ENCODE assay signal across 1 cellular context in the genomic region with DNA sequence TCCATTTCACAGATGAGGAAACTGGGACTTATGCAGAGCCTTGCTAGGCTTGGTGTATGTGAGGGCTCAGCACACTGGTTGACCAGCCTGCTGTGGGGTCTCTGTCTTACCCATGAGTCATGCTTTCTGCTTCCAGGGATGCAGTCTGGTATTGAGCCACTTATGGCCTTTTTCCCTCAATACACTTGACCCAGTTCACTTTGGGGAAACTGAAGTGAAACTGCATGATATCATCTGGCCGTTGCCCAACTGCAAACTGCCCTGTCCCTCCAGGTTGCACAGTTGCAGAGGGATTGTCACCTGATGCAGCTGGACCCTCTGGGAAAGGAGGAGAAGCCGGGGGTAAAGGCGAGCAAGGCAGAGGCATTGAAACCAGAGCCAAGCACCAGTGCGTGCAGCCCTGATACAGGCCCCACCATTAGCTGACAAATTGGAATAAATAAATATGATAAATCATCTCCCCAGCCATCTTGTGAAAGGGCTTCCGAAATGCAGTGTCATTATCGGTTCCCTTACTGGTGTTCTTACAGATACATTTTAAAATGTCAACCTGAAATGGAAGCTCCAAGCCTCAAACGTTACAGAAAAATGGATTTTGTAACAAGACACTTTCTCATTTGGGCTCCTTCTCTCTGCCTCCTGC.
TF ChIP-seq lines count a peak whose summit lies in the region.

No MANE protein-coding gene starts in this region.

TF ChIP-seq in GM12878, 131 proteins besides CTCF, POLR2A, EP300 and RAD21:
- TF ChIP-seq IKZF2 (IDR thresholded peaks at IDR 0.05) (peak in 1 of 2 experiments; percentile 41; a peak in 2 of 4 replicates), FOS (IDR thresholded peaks at IDR 0.05; ENCODE audit: borderline replicate concordance, extremely low read depth, insufficient read length) (no peak), ATF7 (IDR thresholded peaks at IDR 0.05; ENCODE audit: low read depth) (peak; percentile 49; the same call in 1 of the 2 replicates), CREM (IDR thresholded peaks at IDR 0.05; ENCODE audit: low read depth) (peak; percentile 40; the same call in 1 of the 2 replicates), TAF1 (IDR thresholded peaks at IDR 0.05; ENCODE audit: borderline replicate concordance, low read depth, low read length) (no peak), IKZF1 (conservative IDR thresholded peaks at IDR 0.05) (peak; percentile 89), EED (IDR thresholded peaks at IDR 0.05; ENCODE audit: low read depth) (peak; percentile 87), SPI1 (IDR thresholded peaks at IDR 0.05; ENCODE audit: borderline replicate concordance, insufficient read depth, low read depth, low read length) (peak; percentile 55; the same call in 1 of the 2 replicates), CHD4 (IDR thresholded peaks at IDR 0.05) (no peak), NRF1 (conservative IDR thresholded peaks at IDR 0.05; ENCODE audit: low read depth, low read length) (no peak), ETV6 (conservative IDR thresholded peaks at IDR 0.05 in 1 of 2, IDR thresholded peaks at IDR 0.05 in 1 of 2; ENCODE audit: borderline replicate concordance in 1 of 2, low read depth in 1 of 2) (0 out of 4 replicates have a peak, but pooled peaks of 1 of the 2 experiments have one; percentile 26), SIN3A (IDR thresholded peaks at IDR 0.05; ENCODE audit: low read depth, low read length) (no peak), NFIC (IDR thresholded peaks at IDR 0.05; ENCODE audit: low read depth, low read length) (peak; percentile 25; the same call in 1 of the 2 replicates), ZNF274 (IDR thresholded peaks at IDR 0.05; ENCODE audit: insufficient read depth, insufficient read length) (no peak), WRNIP1 (IDR thresholded peaks at IDR 0.05; ENCODE audit: borderline replicate concordance, low read depth, low read length) (no peak)
- TF ChIP-seq, protein P1, sequence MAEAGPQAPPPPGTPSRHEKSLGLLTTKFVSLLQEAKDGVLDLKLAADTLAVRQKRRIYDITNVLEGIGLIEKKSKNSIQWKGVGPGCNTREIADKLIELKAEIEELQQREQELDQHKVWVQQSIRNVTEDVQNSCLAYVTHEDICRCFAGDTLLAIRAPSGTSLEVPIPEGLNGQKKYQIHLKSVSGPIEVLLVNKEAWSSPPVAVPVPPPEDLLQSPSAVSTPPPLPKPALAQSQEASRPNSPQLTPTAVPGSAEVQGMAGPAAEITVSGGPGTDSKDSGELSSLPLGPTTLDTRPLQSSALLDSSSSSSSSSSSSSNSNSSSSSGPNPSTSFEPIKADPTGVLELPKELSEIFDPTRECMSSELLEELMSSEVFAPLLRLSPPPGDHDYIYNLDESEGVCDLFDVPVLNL (IDR thresholded peaks at IDR 0.05; ENCODE audit: low read depth, low read length): no peak
